ENCODE assay signal across 8 cellular contexts in genomic region chr17:8210761-8211458, GRCh38. TPM values are rescaled to one million over a fixed set of nuclear protein-coding genes. Genes with fewer than 3 reads are reported as not detected.
DNase-seq lines count a peak whose midpoint lies in the region; ATAC-seq and TF ChIP-seq lines count a peak whose summit lies in the region.

No MANE protein-coding gene starts in this region.

- intact Hi-C loops in dendritic cell treated with granulocyte-macrophage colony-stimulating factor and Interleukin-4, amounts not matched to agents 40 ng/mL and 50 ng/mL, for 4 days (cut with micrococcal nuclease), result no loop called here

- H3K36me3 Mint-ChIP-seq in dendritic cell treated with granulocyte-macrophage colony-stimulating factor and Interleukin-4, amounts not matched to agents 40 ng/mL and 50 ng/mL, for 4 days (ENCODE audit: low read depth), result peaks cover 16% of the 10 kb centered on the region
- no peaks in the 10 kb centered on the region for H3K36me3 Mint-ChIP-seq in naive B cell

- no peaks in the 10 kb centered on the region for H3K27me3 Mint-ChIP-seq in dendritic cell treated with granulocyte-macrophage colony-stimulating factor and Interleukin-4, amounts not matched to agents 40 ng/mL and 50 ng/mL, for 4 days
- H3K27me3 Mint-ChIP-seq in naive B cell, result no peaks in the 10 kb centered on the region

- DNase-seq in LNCaP clone FGC (ENCODE audit: low read depth), result no peak
- DNase-seq in naive B cell, result no peak
- no peak for DNase-seq in NCI-H1694 treated with DMSO at 0.1 percent for 48 hours (lab: John Stamatoyannopoulos, UW)
- no peak for DNase-seq in germinal center (ENCODE audit: low spot score)

- H3K27ac Mint-ChIP-seq in dendritic cell treated with granulocyte-macrophage colony-stimulating factor and Interleukin-4, amounts not matched to agents 40 ng/mL and 50 ng/mL, for 4 days, result peak overlapping the region; percentile 98
- peak overlapping the region; percentile 67 to 94 (median 90) for H3K27ac Mint-ChIP-seq in naive B cell

- peak overlapping the region; percentile 94 for H3K4me3 Mint-ChIP-seq in dendritic cell treated with granulocyte-macrophage colony-stimulating factor and Interleukin-4, amounts not matched to agents 40 ng/mL and 50 ng/mL, for 4 days
- H3K4me3 Mint-ChIP-seq in naive B cell, result peak overlapping the region; percentile 86 to 96 (median 92)

- no peak for TF ChIP-seq CTCF in LNCaP clone FGC (IDR thresholded peaks at IDR 0.05; ENCODE audit: control insufficient read depth, extremely low read depth, insufficient read depth)

- peak overlapping the region; percentile 88 for H3K4me3 ChIP-seq in LNCaP clone FGC (ENCODE audit: low read depth, low read length)

- peaks cover 28% of the 10 kb centered on the region for H3K4me1 Mint-ChIP-seq in dendritic cell treated with granulocyte-macrophage colony-stimulating factor and Interleukin-4, amounts not matched to agents 40 ng/mL and 50 ng/mL, for 4 days (ENCODE audit: low read depth)
- peaks cover 18 to 29% (median 23%) of the 10 kb centered on the region in 3 donors for H3K4me1 Mint-ChIP-seq in naive B cell

- ATAC-seq in GM18498 (IDR thresholded peaks at IDR 0.05; ENCODE audit: unreplicated experiment) (peak; percentile 12), naive B cell (ENCODE audit: low read depth in 2 of 2) (peak in 1 of 2 donors; percentile 38), HG03521 (IDR thresholded peaks at IDR 0.05; ENCODE audit: unreplicated experiment) (no peak), GM21619 (IDR thresholded peaks at IDR 0.05; ENCODE audit: unreplicated experiment) (no peak)

- no peaks in the 10 kb centered on the region for H3K9me3 Mint-ChIP-seq in dendritic cell treated with granulocyte-macrophage colony-stimulating factor and Interleukin-4, amounts not matched to agents 40 ng/mL and 50 ng/mL, for 4 days
- H3K9me3 Mint-ChIP-seq in naive B cell, result no peaks in the 10 kb centered on the region

RNA-seq across cellular contexts. Expression of gene AURKB, which starts 0.5 kb away (rescaled TPM):
- polyA plus RNA-seq in naive B cell (ENCODE audit: low read depth in 6 of 6), result not detected

RNA-seq across cellular contexts. Expression of gene BORCS6, which starts 20.9 kb away (rescaled TPM):
- 10 to 100 TPM; 14.8 to 24.2 (median 20.4) TPM for polyA plus RNA-seq in naive B cell (ENCODE audit: low read depth in 6 of 6)

RNA-seq across cellular contexts. Expression of gene TMEM107, which starts 34.7 kb away (rescaled TPM):
- polyA plus RNA-seq in naive B cell (ENCODE audit: low read depth in 6 of 6), result 10 to 100 TPM; 29.9 to 42.3 (median 34.7) TPM

RNA-seq across cellular contexts. Expression of gene CTC1, which starts 36.9 kb away (rescaled TPM):
- polyA plus RNA-seq in naive B cell (ENCODE audit: low read depth in 6 of 6), result 10 to 100 TPM; 13.5 to 34.9 (median 22.3) TPM

RNA-seq across cellular contexts. Expression of gene PFAS, which starts 38.2 kb away (rescaled TPM):
- 10 to 100 TPM; 11.6 to 29.8 (median 17.9) TPM for polyA plus RNA-seq in naive B cell (ENCODE audit: low read depth in 6 of 6)
